Comparison of ENCODE assay signal across 8 cellular contexts in genomic region chr16:12067714-12068401, GRCh38.
DNase-seq lines count a peak whose midpoint lies in the region; ATAC-seq and TF ChIP-seq lines count a peak whose summit lies in the region.

No MANE protein-coding gene starts in this region.

- H3K9ac ChIP-seq in mesendoderm (ENCODE audit: low read length), result no peak overlapping the region

- no peak overlapping the region for H3K4me2 ChIP-seq in mesendoderm (ENCODE audit: low read length)

- no peaks in the 10 kb centered on the region for H3K79me1 ChIP-seq in mesendoderm (ENCODE audit: low read length)

- H2BK15ac ChIP-seq in mesendoderm (replicated peaks; ENCODE audit: low read depth), result no peak overlapping the region

- no peak overlapping the region for H3K4me3 ChIP-seq in mesendoderm (ENCODE audit: low read length)

- peaks cover 5% of the 10 kb centered on the region for H3K36me3 Mint-ChIP-seq in endothelial cell (ENCODE audit: low read depth, unreplicated experiment)

- no peak overlapping the region for H3K27ac Mint-ChIP-seq in endothelial cell (ENCODE audit: unreplicated experiment)

- H3K4me1 ChIP-seq in mesendoderm (ENCODE audit: control insufficient read depth, low read depth, low read length), result no peaks in the 10 kb centered on the region

- no peak for ATAC-seq in HG02970 (IDR thresholded peaks at IDR 0.05; ENCODE audit: low FRiP score, unreplicated experiment)

- no CpG with 5 or more reads among the region's 9 CpGs for WGBS in mesendoderm (ENCODE audit: extremely low coverage, insufficient coverage, low lambda C conversion rate)

- H3K27me3 Mint-ChIP-seq in endothelial cell (ENCODE audit: unreplicated experiment), result peaks cover 1% of the 10 kb centered on the region

- H3K4me3 Mint-ChIP-seq in endothelial cell (ENCODE audit: unreplicated experiment), result no peak overlapping the region

- no peaks in the 10 kb centered on the region for H3K9me3 Mint-ChIP-seq in endothelial cell (ENCODE audit: unreplicated experiment)

- H3K27ac ChIP-seq in mesendoderm (ENCODE audit: low read depth, low read length), result no peak overlapping the region

- H3K56ac ChIP-seq in mesendoderm (ENCODE audit: low read length), result no peak overlapping the region

- no peak overlapping the region for H2BK5ac ChIP-seq in mesendoderm (ENCODE audit: low read length)

- no peaks in the 10 kb centered on the region for H3K79me2 ChIP-seq in mesendoderm (ENCODE audit: control insufficient read depth, insufficient read depth, low read length)

- no peak overlapping the region for H2AK5ac ChIP-seq in mesendoderm (ENCODE audit: low read length)

- no peak overlapping the region for H2BK120ac ChIP-seq in mesendoderm (ENCODE audit: low read depth, low read length)

- peak; percentile 93 for TF ChIP-seq CTCF in endothelial cell (IDR thresholded peaks at IDR 0.05; ENCODE audit: unreplicated experiment)

- no peak overlapping the region for H3K4ac ChIP-seq in mesendoderm (ENCODE audit: low read depth, low read length)

- DNase-seq in CD1c-positive myeloid dendritic cell (ENCODE audit: extremely low spot score) (peak; percentile 82), HCEC 1CT (peak; percentile 72), NCI-H460 (ENCODE audit: extremely low read depth, low read depth) (peak; percentile 64), endothelial cell (ENCODE audit: low spot score) (peak; percentile 44), mesendoderm (peak; percentile 76), superior temporal gyrus (ENCODE audit: extremely low spot score) (peak; percentile 95)
- peak; percentile 65 for DNase-seq in activated CD4-positive, alpha-beta T cell treated with anti-CD3 and anti-CD28 coated beads for 48 hours

- no peak overlapping the region for H4K5ac ChIP-seq in mesendoderm (ENCODE audit: low read length)

- peaks cover 4% of the 10 kb centered on the region for H3K4me1 Mint-ChIP-seq in endothelial cell (ENCODE audit: unreplicated experiment)

- H3K27me3 ChIP-seq in mesendoderm (ENCODE audit: insufficient read depth, low read length, poor library complexity), result no peaks in the 10 kb centered on the region

- H4K8ac ChIP-seq in mesendoderm (ENCODE audit: low read depth, low read length), result no peak overlapping the region

- H3K36me3 ChIP-seq in mesendoderm (ENCODE audit: control insufficient read depth, insufficient read depth, low read length), result no peaks in the 10 kb centered on the region

- no peak overlapping the region for H3K18ac ChIP-seq in mesendoderm (ENCODE audit: low read length)

- no peak overlapping the region for H3K23ac ChIP-seq in mesendoderm (ENCODE audit: low read length)

Comparison
In these comparisons a context has a peak if more than half of its experiments do, and no peak if none do; other contexts are left out.
1. DNase-seq: peak in every context shown above with its lines; median percentile 95 in superior temporal gyrus; 82 in CD1c-positive myeloid dendritic cell; 76 in mesendoderm; 72 in HCEC 1CT; 65 in activated CD4-positive, alpha-beta T cell treated with anti-CD3 and anti-CD28 coated beads for 48 hours; 64 in NCI-H460; 44 in endothelial cell.